7 cellular contexts compared by ENCODE assay signal in genomic region chrX:97605271-97605670, GRCh38.
"Had no signal": no experiment of that assay in that cellular context is flagged by ENCODE, and none has a peak within 500 bp of the region (broad histone marks: within the 10 kb centered on the region; RNA-seq: fewer than 3 reads in every experiment).

No MANE protein-coding gene starts in this region.

- H3K36me3 Mint-ChIP-seq: IgD-negative memory B cell had no signal

- H3K27me3 Mint-ChIP-seq: IgD-negative memory B cell had no signal

- FAIRE-seq: HepG2 had no signal

- H3K4me1 Mint-ChIP-seq: IgD-negative memory B cell had no signal

- DNase-seq: GM23248, GOT3, H9, HCEC 1CT, KBM-7 had no signal

- H3K9me3 Mint-ChIP-seq: IgD-negative memory B cell had no signal

- ATAC-seq: HepG2 had no signal

- H3K4me3 ChIP-seq: GM23248 had no signal

- H3K27ac Mint-ChIP-seq: H9, IgD-negative memory B cell had no signal

- H3K4me3 Mint-ChIP-seq: H9, IgD-negative memory B cell had no signal
